ENCODE assay signal across 1 cellular context in the genomic region with DNA sequence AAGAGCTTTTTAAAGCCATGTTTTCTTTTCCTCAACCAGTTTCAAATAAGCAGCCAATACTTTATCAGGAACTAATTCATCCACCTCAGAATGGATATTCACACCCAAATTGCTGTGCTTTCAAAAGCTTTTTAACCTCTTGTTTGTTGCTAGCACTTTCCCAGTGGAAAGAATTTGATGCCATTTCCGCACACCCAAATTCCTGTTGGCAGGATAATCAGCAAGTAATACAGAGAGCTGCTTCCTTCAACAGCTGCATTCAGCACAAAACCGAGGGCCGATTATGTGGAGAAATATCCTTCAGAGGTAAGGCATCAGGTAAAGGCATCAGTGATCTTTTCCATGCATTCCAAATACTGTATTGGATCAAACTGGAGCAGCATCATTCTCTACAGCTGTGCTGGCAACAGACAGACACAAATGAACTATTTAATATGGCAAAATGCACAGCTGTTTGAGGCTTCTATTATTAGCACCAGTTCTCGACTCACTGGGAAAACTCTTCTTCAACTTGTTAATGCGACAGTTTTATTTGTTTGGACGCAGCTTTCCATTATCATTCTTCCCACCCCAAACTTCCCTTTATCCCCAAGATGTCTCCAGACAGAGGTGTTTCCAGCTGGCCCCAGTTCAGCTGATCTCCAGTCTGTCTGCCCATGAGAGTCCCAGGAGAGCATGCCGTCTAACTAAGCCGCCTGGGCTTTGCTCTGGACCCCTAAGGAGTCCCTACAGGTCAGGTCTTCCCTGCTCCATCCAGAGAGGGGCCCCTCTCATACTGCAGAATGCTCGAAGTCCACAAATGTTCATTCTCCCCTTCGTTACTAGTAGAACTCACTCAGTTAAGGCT.
TF ChIP-seq lines count a peak whose summit lies in the region.

No MANE protein-coding gene starts in this region.

TF ChIP-seq in endothelial cell of umbilical vein, 7 proteins besides CTCF, POLR2A, EP300 and RAD21:
- TF ChIP-seq EZH2 (IDR thresholded peaks at IDR 0.05; ENCODE audit: borderline replicate concordance, low read depth, low read length, severe bottlenecking) = no peak
- no peak for TF ChIP-seq MYC (IDR thresholded peaks at IDR 0.05; ENCODE audit: low read depth, low read length)
- TF ChIP-seq JUN (IDR thresholded peaks at IDR 0.05; ENCODE audit: borderline replicate concordance, insufficient read depth, insufficient read length, low read depth) = no peak
- TF ChIP-seq GATA2 (IDR thresholded peaks at IDR 0.05; ENCODE audit: insufficient read depth, insufficient read length, low read depth, low read length) = no peak
- no peak for TF ChIP-seq POLR2AphosphoS5 (IDR thresholded peaks at IDR 0.05; ENCODE audit: insufficient read depth, low read depth, low read length)
- TF ChIP-seq, protein P1, sequence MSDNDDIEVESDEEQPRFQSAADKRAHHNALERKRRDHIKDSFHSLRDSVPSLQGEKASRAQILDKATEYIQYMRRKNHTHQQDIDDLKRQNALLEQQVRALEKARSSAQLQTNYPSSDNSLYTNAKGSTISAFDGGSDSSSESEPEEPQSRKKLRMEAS (IDR thresholded peaks at IDR 0.05; ENCODE audit: insufficient read depth, insufficient read length) = no peak
- TF ChIP-seq FOS (IDR thresholded peaks at IDR 0.05; ENCODE audit: borderline replicate concordance, insufficient read depth, low read length) = no peak
TF ChIP-seq in endothelial cell of umbilical vein: peak in this region for 0.
